In genomic region chr10:50538473-50539398, GRCh38 we compare ENCODE assay signal across 1 cellular context.
TF ChIP-seq lines count a peak whose summit lies in the region.

No MANE protein-coding gene starts in this region.

TF ChIP-seq in K562, 482 proteins besides CTCF, POLR2A, EP300 and RAD21 (continued from another document and continues in another):
- TF ChIP-seq, protein P1, sequence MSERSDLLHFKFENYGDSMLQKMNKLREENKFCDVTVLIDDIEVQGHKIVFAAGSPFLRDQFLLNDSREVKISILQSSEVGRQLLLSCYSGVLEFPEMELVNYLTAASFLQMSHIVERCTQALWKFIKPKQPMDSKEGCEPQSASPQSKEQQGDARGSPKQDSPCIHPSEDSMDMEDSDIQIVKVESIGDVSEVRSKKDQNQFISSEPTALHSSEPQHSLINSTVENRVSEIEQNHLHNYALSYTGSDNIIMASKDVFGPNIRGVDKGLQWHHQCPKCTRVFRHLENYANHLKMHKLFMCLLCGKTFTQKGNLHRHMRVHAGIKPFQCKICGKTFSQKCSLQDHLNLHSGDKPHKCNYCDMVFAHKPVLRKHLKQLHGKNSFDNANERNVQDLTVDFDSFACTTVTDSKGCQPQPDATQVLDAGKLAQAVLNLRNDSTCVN (CRISPR knock-in tag; IDR thresholded peaks at IDR 0.05), result no peak
- no peak for TF ChIP-seq PPARD (CRISPR knock-in tag; IDR thresholded peaks at IDR 0.05)
- TF ChIP-seq KLF1 (tag; IDR thresholded peaks at IDR 0.05), result no peak
- TF ChIP-seq, protein P2, sequence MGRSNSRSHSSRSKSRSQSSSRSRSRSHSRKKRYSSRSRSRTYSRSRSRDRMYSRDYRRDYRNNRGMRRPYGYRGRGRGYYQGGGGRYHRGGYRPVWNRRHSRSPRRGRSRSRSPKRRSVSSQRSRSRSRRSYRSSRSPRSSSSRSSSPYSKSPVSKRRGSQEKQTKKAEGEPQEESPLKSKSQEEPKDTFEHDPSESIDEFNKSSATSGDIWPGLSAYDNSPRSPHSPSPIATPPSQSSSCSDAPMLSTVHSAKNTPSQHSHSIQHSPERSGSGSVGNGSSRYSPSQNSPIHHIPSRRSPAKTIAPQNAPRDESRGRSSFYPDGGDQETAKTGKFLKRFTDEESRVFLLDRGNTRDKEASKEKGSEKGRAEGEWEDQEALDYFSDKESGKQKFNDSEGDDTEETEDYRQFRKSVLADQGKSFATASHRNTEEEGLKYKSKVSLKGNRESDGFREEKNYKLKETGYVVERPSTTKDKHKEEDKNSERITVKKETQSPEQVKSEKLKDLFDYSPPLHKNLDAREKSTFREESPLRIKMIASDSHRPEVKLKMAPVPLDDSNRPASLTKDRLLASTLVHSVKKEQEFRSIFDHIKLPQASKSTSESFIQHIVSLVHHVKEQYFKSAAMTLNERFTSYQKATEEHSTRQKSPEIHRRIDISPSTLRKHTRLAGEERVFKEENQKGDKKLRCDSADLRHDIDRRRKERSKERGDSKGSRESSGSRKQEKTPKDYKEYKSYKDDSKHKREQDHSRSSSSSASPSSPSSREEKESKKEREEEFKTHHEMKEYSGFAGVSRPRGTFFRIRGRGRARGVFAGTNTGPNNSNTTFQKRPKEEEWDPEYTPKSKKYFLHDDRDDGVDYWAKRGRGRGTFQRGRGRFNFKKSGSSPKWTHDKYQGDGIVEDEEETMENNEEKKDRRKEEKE (IDR thresholded peaks at IDR 0.05; ENCODE audit: borderline replicate concordance in 1 of 2, control insufficient read depth in 1 of 2, low read depth in 2 of 2, low read length in 1 of 2), result no peak
- TF ChIP-seq, protein P3, sequence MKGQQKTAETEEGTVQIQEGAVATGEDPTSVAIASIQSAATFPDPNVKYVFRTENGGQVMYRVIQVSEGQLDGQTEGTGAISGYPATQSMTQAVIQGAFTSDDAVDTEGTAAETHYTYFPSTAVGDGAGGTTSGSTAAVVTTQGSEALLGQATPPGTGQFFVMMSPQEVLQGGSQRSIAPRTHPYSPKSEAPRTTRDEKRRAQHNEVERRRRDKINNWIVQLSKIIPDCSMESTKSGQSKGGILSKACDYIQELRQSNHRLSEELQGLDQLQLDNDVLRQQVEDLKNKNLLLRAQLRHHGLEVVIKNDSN (CRISPR knock-in tag; IDR thresholded peaks at IDR 0.05), result 0 out of 2 replicates have a peak, but pooled peaks have one; percentile 15
- TF ChIP-seq TAL1 (IDR thresholded peaks at IDR 0.05), result no peak
- TF ChIP-seq ZNF699 (CRISPR knock-in tag; IDR thresholded peaks at IDR 0.05; ENCODE audit: insufficient replicate concordance), result no peak
- TF ChIP-seq ZNF583 (CRISPR knock-in tag; IDR thresholded peaks at IDR 0.05), result no peak
- no peak for TF ChIP-seq E4F1 (CRISPR knock-in tag; IDR thresholded peaks at IDR 0.05; ENCODE audit: borderline replicate concordance)
- TF ChIP-seq FUS (optimal IDR thresholded peaks at IDR 0.05; ENCODE audit: low read depth, low read length), result no peak
- TF ChIP-seq JUND (IDR thresholded peaks at IDR 0.05; ENCODE audit: borderline replicate concordance, low read depth, low read length), result no peak
- TF ChIP-seq JUND (tag; IDR thresholded peaks at IDR 0.05; ENCODE audit: borderline replicate concordance, low read depth, low read length), result 0 out of 3 replicates have a peak, but pooled peaks have one; percentile 19
- TF ChIP-seq ZZZ3 (IDR thresholded peaks at IDR 0.05), result no peak
- TF ChIP-seq KLF6 (CRISPR knock-in tag; IDR thresholded peaks at IDR 0.05; ENCODE audit: borderline replicate concordance), result no peak
- no peak for TF ChIP-seq ZNF212 (CRISPR knock-in tag; IDR thresholded peaks at IDR 0.05)
- TF ChIP-seq SLC30A9 (CRISPR knock-in tag; IDR thresholded peaks at IDR 0.05), result no peak
- TF ChIP-seq, protein P4, sequence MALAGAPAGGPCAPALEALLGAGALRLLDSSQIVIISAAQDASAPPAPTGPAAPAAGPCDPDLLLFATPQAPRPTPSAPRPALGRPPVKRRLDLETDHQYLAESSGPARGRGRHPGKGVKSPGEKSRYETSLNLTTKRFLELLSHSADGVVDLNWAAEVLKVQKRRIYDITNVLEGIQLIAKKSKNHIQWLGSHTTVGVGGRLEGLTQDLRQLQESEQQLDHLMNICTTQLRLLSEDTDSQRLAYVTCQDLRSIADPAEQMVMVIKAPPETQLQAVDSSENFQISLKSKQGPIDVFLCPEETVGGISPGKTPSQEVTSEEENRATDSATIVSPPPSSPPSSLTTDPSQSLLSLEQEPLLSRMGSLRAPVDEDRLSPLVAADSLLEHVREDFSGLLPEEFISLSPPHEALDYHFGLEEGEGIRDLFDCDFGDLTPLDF (CRISPR knock-in tag; IDR thresholded peaks at IDR 0.05), result no peak
- TF ChIP-seq ZNF146 (CRISPR knock-in tag; IDR thresholded peaks at IDR 0.05; ENCODE audit: unreplicated experiment), result no peak
- no peak for TF ChIP-seq HNRNPL (IDR thresholded peaks at IDR 0.05; ENCODE audit: low read depth, low read length)
- TF ChIP-seq GABPB1 (CRISPR knock-in tag; IDR thresholded peaks at IDR 0.05), result no peak
- TF ChIP-seq MTA2 (IDR thresholded peaks at IDR 0.05; ENCODE audit: low read depth), result 0 out of 2 replicates have a peak, but pooled peaks have one; percentile 14
- no peak for TF ChIP-seq RFX7 (CRISPR knock-in tag; IDR thresholded peaks at IDR 0.05)
- TF ChIP-seq SREBF1 (IDR thresholded peaks at IDR 0.05; ENCODE audit: borderline replicate concordance, low read depth, low read length), result no peak
- TF ChIP-seq THRB (CRISPR knock-in tag; conservative IDR thresholded peaks at IDR 0.05), result no peak
- TF ChIP-seq, protein P5, sequence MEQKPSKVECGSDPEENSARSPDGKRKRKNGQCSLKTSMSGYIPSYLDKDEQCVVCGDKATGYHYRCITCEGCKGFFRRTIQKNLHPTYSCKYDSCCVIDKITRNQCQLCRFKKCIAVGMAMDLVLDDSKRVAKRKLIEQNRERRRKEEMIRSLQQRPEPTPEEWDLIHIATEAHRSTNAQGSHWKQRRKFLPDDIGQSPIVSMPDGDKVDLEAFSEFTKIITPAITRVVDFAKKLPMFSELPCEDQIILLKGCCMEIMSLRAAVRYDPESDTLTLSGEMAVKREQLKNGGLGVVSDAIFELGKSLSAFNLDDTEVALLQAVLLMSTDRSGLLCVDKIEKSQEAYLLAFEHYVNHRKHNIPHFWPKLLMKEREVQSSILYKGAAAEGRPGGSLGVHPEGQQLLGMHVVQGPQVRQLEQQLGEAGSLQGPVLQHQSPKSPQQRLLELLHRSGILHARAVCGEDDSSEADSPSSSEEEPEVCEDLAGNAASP (IDR thresholded peaks at IDR 0.05), result no peak
- no peak for TF ChIP-seq HMG20B (CRISPR knock-in tag; IDR thresholded peaks at IDR 0.05)
- 0 out of 2 replicates have a peak, but pooled peaks have one; percentile 47 for TF ChIP-seq ELF4 (CRISPR knock-in tag; IDR thresholded peaks at IDR 0.05)
- TF ChIP-seq ZNF707 (CRISPR knock-in tag; conservative IDR thresholded peaks at IDR 0.05), result no peak
- TF ChIP-seq SETDB1 (IDR thresholded peaks at IDR 0.05; ENCODE audit: low read length), result no peak
- TF ChIP-seq CHAMP1 (IDR thresholded peaks at IDR 0.05), result no peak
- peak; percentile 27 for TF ChIP-seq MEIS2 (IDR thresholded peaks at IDR 0.05; ENCODE audit: partially characterized antibody)
- TF ChIP-seq NELFE (IDR thresholded peaks at IDR 0.05; ENCODE audit: insufficient read depth, insufficient read length), result no peak
- TF ChIP-seq CC2D1A (IDR thresholded peaks at IDR 0.05), result no peak
- no peak for TF ChIP-seq TCFL5 (CRISPR knock-in tag; conservative IDR thresholded peaks at IDR 0.05)
- peak; percentile 35 for TF ChIP-seq DACH1 (IDR thresholded peaks at IDR 0.05; ENCODE audit: partially characterized antibody)
- TF ChIP-seq MYBL2 (IDR thresholded peaks at IDR 0.05; ENCODE audit: low read depth), result no peak
- no peak for TF ChIP-seq MYBL2 (CRISPR knock-in tag; IDR thresholded peaks at IDR 0.05; ENCODE audit: borderline replicate concordance)
- TF ChIP-seq NCOA1 (IDR thresholded peaks at IDR 0.05; ENCODE audit: low read depth), result no peak
- TF ChIP-seq, protein P6, sequence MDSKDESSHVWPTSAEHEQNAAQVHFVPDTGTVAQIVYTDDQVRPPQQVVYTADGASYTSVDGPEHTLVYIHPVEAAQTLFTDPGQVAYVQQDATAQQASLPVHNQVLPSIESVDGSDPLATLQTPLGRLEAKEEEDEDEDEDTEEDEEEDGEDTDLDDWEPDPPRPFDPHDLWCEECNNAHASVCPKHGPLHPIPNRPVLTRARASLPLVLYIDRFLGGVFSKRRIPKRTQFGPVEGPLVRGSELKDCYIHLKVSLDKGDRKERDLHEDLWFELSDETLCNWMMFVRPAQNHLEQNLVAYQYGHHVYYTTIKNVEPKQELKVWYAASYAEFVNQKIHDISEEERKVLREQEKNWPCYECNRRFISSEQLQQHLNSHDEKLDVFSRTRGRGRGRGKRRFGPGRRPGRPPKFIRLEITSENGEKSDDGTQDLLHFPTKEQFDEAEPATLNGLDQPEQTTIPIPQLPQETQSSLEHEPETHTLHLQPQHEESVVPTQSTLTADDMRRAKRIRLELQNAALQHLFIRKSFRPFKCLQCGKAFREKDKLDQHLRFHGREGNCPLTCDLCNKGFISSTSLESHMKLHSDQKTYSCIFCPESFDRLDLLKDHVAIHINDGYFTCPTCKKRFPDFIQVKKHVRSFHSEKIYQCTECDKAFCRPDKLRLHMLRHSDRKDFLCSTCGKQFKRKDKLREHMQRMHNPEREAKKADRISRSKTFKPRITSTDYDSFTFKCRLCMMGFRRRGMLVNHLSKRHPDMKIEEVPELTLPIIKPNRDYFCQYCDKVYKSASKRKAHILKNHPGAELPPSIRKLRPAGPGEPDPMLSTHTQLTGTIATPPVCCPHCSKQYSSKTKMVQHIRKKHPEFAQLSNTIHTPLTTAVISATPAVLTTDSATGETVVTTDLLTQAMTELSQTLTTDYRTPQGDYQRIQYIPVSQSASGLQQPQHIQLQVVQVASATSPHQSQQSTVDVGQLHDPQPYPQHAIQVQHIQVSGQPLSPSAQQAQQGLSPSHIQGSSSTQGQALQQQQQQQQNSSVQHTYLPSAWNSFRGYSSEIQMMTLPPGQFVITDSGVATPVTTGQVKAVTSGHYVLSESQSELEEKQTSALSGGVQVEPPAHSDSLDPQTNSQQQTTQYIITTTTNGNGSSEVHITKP (IDR thresholded peaks at IDR 0.05; ENCODE audit: partially characterized antibody), result no peak
- no peak for TF ChIP-seq ASH1L (IDR thresholded peaks at IDR 0.05; ENCODE audit: borderline replicate concordance, low read depth, partially characterized antibody)
- TF ChIP-seq PTTG1 (tag; IDR thresholded peaks at IDR 0.05; ENCODE audit: low read depth), result no peak
- TF ChIP-seq NCOR1 (IDR thresholded peaks at IDR 0.05), result no peak
- TF ChIP-seq, protein P7, sequence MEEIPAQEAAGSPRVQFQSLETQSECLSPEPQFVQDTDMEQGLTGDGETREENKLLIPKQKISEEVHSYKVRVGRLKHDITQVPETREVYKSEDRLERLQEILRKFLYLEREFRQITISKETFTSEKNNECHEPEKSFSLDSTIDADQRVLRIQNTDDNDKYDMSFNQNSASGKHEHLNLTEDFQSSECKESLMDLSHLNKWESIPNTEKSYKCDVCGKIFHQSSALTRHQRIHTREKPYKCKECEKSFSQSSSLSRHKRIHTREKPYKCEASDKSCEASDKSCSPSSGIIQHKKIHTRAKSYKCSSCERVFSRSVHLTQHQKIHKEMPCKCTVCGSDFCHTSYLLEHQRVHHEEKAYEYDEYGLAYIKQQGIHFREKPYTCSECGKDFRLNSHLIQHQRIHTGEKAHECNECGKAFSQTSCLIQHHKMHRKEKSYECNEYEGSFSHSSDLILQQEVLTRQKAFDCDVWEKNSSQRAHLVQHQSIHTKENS (CRISPR knock-in tag; IDR thresholded peaks at IDR 0.05), result no peak
- TF ChIP-seq RBFOX2 (IDR thresholded peaks at IDR 0.05; ENCODE audit: low read depth, low read length), result no peak
- TF ChIP-seq CAMTA2 (CRISPR knock-in tag; conservative IDR thresholded peaks at IDR 0.05), result no peak
- no peak for TF ChIP-seq HOXB6 (CRISPR knock-in tag; IDR thresholded peaks at IDR 0.05; ENCODE audit: borderline replicate concordance)
